Comparison of ENCODE assay signal across 12 cellular contexts in the genomic region with DNA sequence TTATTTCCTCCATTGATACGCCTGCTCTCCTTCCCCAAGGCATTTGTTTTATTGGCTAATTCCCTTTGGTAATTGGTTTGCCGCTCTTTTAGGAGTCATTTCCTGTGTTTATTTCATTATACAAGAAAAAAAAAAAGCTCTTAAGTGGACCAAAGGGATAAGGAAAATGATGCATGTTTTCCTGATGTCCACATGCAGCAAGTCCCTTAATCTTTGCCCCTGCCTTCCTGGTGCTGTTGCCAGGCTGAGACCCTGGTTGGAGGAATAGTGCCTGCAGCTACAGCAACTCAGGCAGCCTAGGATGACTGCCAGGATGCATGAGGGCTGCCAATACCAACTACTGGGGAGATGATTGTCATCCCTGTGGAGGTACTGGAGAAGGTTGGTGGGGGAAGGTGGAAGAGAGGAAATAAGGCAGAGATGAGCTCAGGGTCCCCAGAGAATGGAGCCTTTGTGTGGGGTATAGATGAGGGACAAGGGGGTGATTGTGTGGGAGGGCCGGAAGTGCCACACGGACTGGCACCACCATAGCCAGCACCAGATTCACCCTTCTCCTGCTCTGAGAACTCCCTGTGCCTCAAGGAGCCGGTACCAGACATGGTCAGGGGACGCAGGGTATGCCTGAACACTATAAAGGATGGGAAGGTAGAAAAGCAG. TPM values are rescaled to one million over a fixed set of nuclear protein-coding genes. Genes with fewer than 3 reads are reported as not detected.
DNase-seq lines count a peak whose midpoint lies in the region; ATAC-seq and TF ChIP-seq lines count a peak whose summit lies in the region.
"Had no signal": no experiment of that assay in that cellular context is flagged by ENCODE, and none has a peak within 500 bp of the region (broad histone marks: within the 10 kb centered on the region; RNA-seq: fewer than 3 reads in every experiment).

No MANE protein-coding gene starts in this region.

- no peaks in the 10 kb centered on the region for H3K4me1 ChIP-seq in HEK293 (ENCODE audit: control insufficient read depth, insufficient read depth, low read length)
- H3K4me1 ChIP-seq in lower lobe of right lung: peaks cover 16% of the 10 kb centered on the region

- DNase-seq in Ammon's horn (ENCODE audit: low spot score) (peak; percentile 94), lower lobe of right lung (no peak), SKM-1 treated with dmso at 0.1 percent for 144 hours (lab: John Stamatoyannopoulos, UW; ENCODE audit: unreplicated experiment) (no peak), SIG-M5 (lab: John Stamatoyannopoulos, UW) (no peak)
- no peak for DNase-seq in stimulated activated CD4-positive, alpha-beta T cell treated with anti-CD3 and anti-CD28 coated beads, Interleukin-4, amount 100 ng/mL, for 1 hour
- DNase-seq: activated CD4-positive, alpha-beta T cell treated with anti-CD3 and anti-CD28 coated beads, Interleukin-2, amount 50 U/mL, for 4 hours; MM.1S; transverse colon had no signal

- H3K27me3 Mint-ChIP-seq in brain: no peaks in the 10 kb centered on the region

- H3K4me3 Mint-ChIP-seq in brain: peak overlapping the region in 1 of 5 experiments; percentile 40

- H3K27ac ChIP-seq in HEK293 (ENCODE audit: extremely low read depth, low read depth, low read length): no peak overlapping the region
- H3K27ac ChIP-seq in lower lobe of right lung: peak overlapping the region; percentile 11

- H3K9me3 Mint-ChIP-seq in brain: no peaks in the 10 kb centered on the region

- no peak for TF ChIP-seq CTCF in HEK293 (tag by site-specific recombination; IDR thresholded peaks at IDR 0.05)
- no peak for TF ChIP-seq CTCF in brain (conservative IDR thresholded peaks at IDR 0.05)
- TF ChIP-seq CTCF in lower lobe of right lung (IDR thresholded peaks at IDR 0.05): no peak

- intact Hi-C loops in lower lobe of right lung (cut with DNase I): no loop called here

- peaks cover 13% of the 10 kb centered on the region for H3K36me3 Mint-ChIP-seq in brain

- CTCF ChIA-PET in HEK293 (lab: Yijun Ruan, JAX): interaction anchor here (1.1 to 1.9 kb wide), 4 partner anchors 12 to 132 kb away, joined by 3 to 13 read pairs (median 4); partner anchors contain the start of gene DENND4B

- H3K9me3 ChIP-seq in HEK293 (ENCODE audit: control insufficient read depth, insufficient read depth, low read depth, low read length) (no peaks in the 10 kb centered on the region), lower lobe of right lung (no peaks in the 10 kb centered on the region)
- H3K9me3 ChIP-seq: transverse colon had no signal

- H3K27me3 ChIP-seq in lower lobe of right lung (ENCODE audit: low read depth): no peaks in the 10 kb centered on the region
- H3K27me3 ChIP-seq: transverse colon had no signal

- H3K4me1 Mint-ChIP-seq in brain: peaks cover 15% of the 10 kb centered on the region

- POLR2A ChIA-PET in HEK293 (lab: Yijun Ruan, JAX): interaction anchor here (0.8 to 2.1 kb wide), 5 partner anchors 17 to 153 kb away, joined by 3 to 10 read pairs (median 5); partner anchors contain the start of genes DENND4B, RPS27 and SLC39A1

- ATAC-seq in lower lobe of right lung (no peak), HG03159 (IDR thresholded peaks at IDR 0.05; ENCODE audit: unreplicated experiment) (no peak)

- no peak overlapping the region for H3K4me3 ChIP-seq in HEK293 (ENCODE audit: low read depth, low read length)
- no peak overlapping the region for H3K4me3 ChIP-seq in lower lobe of right lung
- H3K4me3 ChIP-seq: lung, transverse colon had no signal

- H3K36me3 ChIP-seq in HEK293 (ENCODE audit: control insufficient read depth in 2 of 2, insufficient read depth in 1 of 2, low read length in 2 of 2) (peaks cover 0 to 38% of the 10 kb centered on the region in 2 experiments; a peak in 2 of 3 replicates), lower lobe of right lung (peaks cover 43% of the 10 kb centered on the region)

- H3K27ac Mint-ChIP-seq in brain: peak overlapping the region; percentile 32 to 90 (median 67)

TF ChIP-seq in HEK293, 187 proteins besides CTCF, POLR2A, EP300 and RAD21 (continues in another document):
- no peak for TF ChIP-seq ZNF792 (tag by site-specific recombination; IDR thresholded peaks at IDR 0.05)
- no peak for TF ChIP-seq ZNF211 (tag by site-specific recombination; IDR thresholded peaks at IDR 0.05; ENCODE audit: low read depth)
- TF ChIP-seq REST (tag by site-specific recombination; IDR thresholded peaks at IDR 0.05): no peak
- peak; percentile 39; the same call in 1 of the 2 replicates for TF ChIP-seq ZIC2 (tag by site-specific recombination; IDR thresholded peaks at IDR 0.05)
- TF ChIP-seq ZNF292 (tag by site-specific recombination; IDR thresholded peaks at IDR 0.05; ENCODE audit: borderline replicate concordance, low read depth): no peak
- TF ChIP-seq ZNF175 (tag by site-specific recombination; IDR thresholded peaks at IDR 0.05): no peak
- TF ChIP-seq, protein P1, sequence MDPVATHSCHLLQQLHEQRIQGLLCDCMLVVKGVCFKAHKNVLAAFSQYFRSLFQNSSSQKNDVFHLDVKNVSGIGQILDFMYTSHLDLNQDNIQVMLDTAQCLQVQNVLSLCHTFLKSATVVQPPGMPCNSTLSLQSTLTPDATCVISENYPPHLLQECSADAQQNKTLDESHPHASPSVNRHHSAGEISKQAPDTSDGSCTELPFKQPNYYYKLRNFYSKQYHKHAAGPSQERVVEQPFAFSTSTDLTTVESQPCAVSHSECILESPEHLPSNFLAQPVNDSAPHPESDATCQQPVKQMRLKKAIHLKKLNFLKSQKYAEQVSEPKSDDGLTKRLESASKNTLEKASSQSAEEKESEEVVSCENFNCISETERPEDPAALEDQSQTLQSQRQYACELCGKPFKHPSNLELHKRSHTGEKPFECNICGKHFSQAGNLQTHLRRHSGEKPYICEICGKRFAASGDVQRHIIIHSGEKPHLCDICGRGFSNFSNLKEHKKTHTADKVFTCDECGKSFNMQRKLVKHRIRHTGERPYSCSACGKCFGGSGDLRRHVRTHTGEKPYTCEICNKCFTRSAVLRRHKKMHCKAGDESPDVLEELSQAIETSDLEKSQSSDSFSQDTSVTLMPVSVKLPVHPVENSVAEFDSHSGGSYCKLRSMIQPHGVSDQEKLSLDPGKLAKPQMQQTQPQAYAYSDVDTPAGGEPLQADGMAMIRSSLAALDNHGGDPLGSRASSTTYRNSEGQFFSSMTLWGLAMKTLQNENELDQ (tag by site-specific recombination; IDR thresholded peaks at IDR 0.05; ENCODE audit: low read depth): no peak
- 0 out of 2 replicates have a peak, but pooled peaks have one; percentile 14 for TF ChIP-seq ZNF398 (tag by site-specific recombination; IDR thresholded peaks at IDR 0.05)
- no peak for TF ChIP-seq KLF17 (tag by site-specific recombination; IDR thresholded peaks at IDR 0.05)

RNA-seq across cellular contexts. Expression of gene GATAD2B, which starts 6.1 kb away (rescaled TPM):
- 29.4 TPM for polyA plus RNA-seq in brain (ENCODE audit: insufficient read depth, low read depth, low replicate concordance)
- total RNA-seq in lower lobe of right lung: 50.2 TPM

RNA-seq across cellular contexts. Expression of gene DENND4B, which starts 17.6 kb away (rescaled TPM):
- polyA plus RNA-seq in brain (ENCODE audit: insufficient read depth, low read depth, low replicate concordance): 27.6 TPM
- total RNA-seq in lower lobe of right lung: 95.4 TPM

RNA-seq across cellular contexts. Expression of gene CRTC2, which starts 29.5 kb away (rescaled TPM):
- polyA plus RNA-seq in brain (ENCODE audit: insufficient read depth, low read depth, low replicate concordance): 39.3 TPM
- 55.8 TPM for total RNA-seq in lower lobe of right lung

RNA-seq across cellular contexts. Expression of gene SLC39A1, which starts 34.4 kb away (rescaled TPM):
- 52.2 TPM for polyA plus RNA-seq in brain (ENCODE audit: insufficient read depth, low read depth, low replicate concordance)
- 98.4 TPM for total RNA-seq in lower lobe of right lung

RNA-seq across cellular contexts. Expression of gene CREB3L4, which starts 38.8 kb away (rescaled TPM):
- 44.9 TPM for polyA plus RNA-seq in brain (ENCODE audit: insufficient read depth, low read depth, low replicate concordance)
- total RNA-seq in lower lobe of right lung: 12.2 TPM
